Comparison of ENCODE assay signal across 1 cellular context in the genomic region with DNA sequence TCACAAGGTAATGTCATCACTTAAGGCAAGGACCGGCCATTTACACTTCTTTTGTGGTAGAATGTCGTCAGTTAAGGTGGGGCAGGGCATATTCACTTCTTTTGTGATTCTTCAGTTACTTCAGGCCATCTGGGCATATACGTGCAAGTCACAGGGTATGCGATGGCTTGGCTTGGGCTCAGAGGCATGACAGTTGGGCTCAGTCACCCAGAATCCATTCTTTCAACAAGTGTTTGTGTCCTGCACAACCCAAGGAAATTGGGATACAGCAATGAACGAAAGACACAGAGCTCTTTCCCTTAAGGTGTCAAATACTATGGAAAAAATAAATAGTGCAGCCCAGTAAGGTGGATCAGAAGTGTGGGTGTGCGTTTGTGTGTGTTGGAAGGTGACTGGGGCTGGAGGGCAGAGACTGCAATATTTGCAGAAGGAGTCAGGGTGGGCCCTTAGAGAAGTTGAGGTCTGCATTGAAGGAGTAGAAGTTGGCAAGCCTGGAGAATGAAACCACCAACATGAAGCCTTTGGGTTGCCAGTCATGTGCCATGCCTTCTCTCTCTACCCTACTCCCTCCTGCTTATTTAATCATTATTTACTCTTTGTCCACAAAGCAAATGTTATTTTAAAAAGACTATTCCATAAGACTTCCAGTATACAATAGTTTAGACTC.
TF ChIP-seq lines count a peak whose summit lies in the region.

No MANE protein-coding gene starts in this region.

TF ChIP-seq in HepG2, 621 proteins besides CTCF, POLR2A, EP300 and RAD21 (continued from another document):
- TF ChIP-seq ZHX1 (CRISPR knock-in tag; IDR thresholded peaks at IDR 0.05; ENCODE audit: low read depth) (no peak), ZFY (CRISPR knock-in tag; IDR thresholded peaks at IDR 0.05) (no peak), ZBTB7A (CRISPR knock-in tag; IDR thresholded peaks at IDR 0.05) (no peak), KLF12 (CRISPR knock-in tag; IDR thresholded peaks at IDR 0.05; ENCODE audit: borderline replicate concordance) (no peak), GTF3A (CRISPR knock-in tag; conservative IDR thresholded peaks at IDR 0.05) (no peak)
